1 cellular context compared by ENCODE assay signal in the genomic region with DNA sequence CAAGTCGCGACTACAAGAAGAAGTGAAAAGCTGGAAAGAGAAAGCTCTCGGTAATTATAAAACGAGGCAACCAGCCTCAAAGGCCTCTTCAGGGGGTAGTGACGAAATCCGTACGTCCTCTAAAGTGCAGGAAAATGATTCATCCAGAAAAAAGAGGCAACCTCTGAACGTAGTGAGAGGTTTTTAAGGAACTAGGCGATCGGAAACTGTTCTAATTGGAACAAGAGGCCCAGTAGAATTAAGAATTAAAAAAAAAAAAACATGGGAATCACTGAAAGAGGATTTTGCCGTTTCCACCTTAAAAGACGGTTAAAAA.
TF ChIP-seq lines count a peak whose summit lies in the region.

No MANE protein-coding gene starts in this region.

TF ChIP-seq in neural cell, 6 proteins besides CTCF, POLR2A, EP300 and RAD21 (continued from another document):
- TF ChIP-seq REST (IDR thresholded peaks at IDR 0.05; ENCODE audit: borderline replicate concordance) = no peak
- no peak for TF ChIP-seq SMC3 (conservative IDR thresholded peaks at IDR 0.05; ENCODE audit: poor library complexity)
